In genomic region chr4:152524429-152524828, GRCh38 we compare ENCODE assay signal across 16 cellular contexts. TPM values are rescaled to one million over a fixed set of nuclear protein-coding genes. Genes with fewer than 3 reads are reported as not detected.
DNase-seq lines count a peak whose midpoint lies in the region; ATAC-seq and TF ChIP-seq lines count a peak whose summit lies in the region.
"Had no signal": no experiment of that assay in that cellular context is flagged by ENCODE, and none has a peak within 500 bp of the region (broad histone marks: within the 10 kb centered on the region; RNA-seq: fewer than 3 reads in every experiment).

No MANE protein-coding gene starts in this region.

- peak overlapping the region in 7 of 8 donors; percentile 14 to 71 (median 57) for H3K4me3 Mint-ChIP-seq in CD4-positive, alpha-beta memory T cell

- no peaks in the 10 kb centered on the region for H3K9me3 ChIP-seq in CD4-positive, alpha-beta memory T cell (ENCODE audit: control insufficient read depth in 1 of 2, low read length in 2 of 2)
- no peaks in the 10 kb centered on the region for H3K9me3 ChIP-seq in PC-3 (ENCODE audit: low read length)
- H3K9me3 ChIP-seq: neutrophil, right atrium auricular region, testis had no signal

- no peak for DNase-seq in CD4-positive, alpha-beta memory T cell
- DNase-seq in PC-3: no peak
- DNase-seq in epithelial cell of esophagus (ENCODE audit: low read depth): peak; percentile 36
- no peak for DNase-seq in iPS-NIHi7 (ENCODE audit: extremely low spot score)
- DNase-seq in left ventricle myocardium superior: no peak
- no peak for DNase-seq in pons (ENCODE audit: low spot score)
- DNase-seq in activated gamma-delta T cell treated with Interleukin-2 at 50 U/mL for 16 hours: no peak
- DNase-seq: amniotic stem cell, DMS 273 treated with DMSO at 0.1 percent for 48 hours, MV-4-11, NCI-H2081, NCI-H748 treated with DMSO at 0.1 percent for 48 hours, testis had no signal

- H3K4me3 ChIP-seq in CD4-positive, alpha-beta memory T cell (ENCODE audit: low read length in 2 of 2): no peak overlapping the region
- no peak overlapping the region for H3K4me3 ChIP-seq in PC-3 (ENCODE audit: low read length)
- no peak overlapping the region for H3K4me3 ChIP-seq in epithelial cell of esophagus (ENCODE audit: low read length)
- H3K4me3 ChIP-seq: right atrium auricular region, testis had no signal

- intact Hi-C loops in CD4-positive, alpha-beta memory T cell (cut with micrococcal nuclease): loop anchor here (2.0 kb wide), 1 partner anchor 14 kb away; no protein-coding TSS in a partner anchor
- intact Hi-C loops in PC-3 (cut with micrococcal nuclease) (no loop called here), left ventricle myocardium superior (cut with micrococcal nuclease) (no loop called here)

- peaks cover 0 to 2% (median 0%) of the 10 kb centered on the region in 8 donors for H3K9me3 Mint-ChIP-seq in CD4-positive, alpha-beta memory T cell

- no peaks in the 10 kb centered on the region for H3F3A ChIP-seq in PC-3 (ENCODE audit: low read length, unreplicated experiment)

- 0 out of 2 replicates have a peak, but pooled peaks cover 5% of the 10 kb centered on the region for H4K20me1 ChIP-seq in PC-3 (ENCODE audit: low read length)

- H3K4me1 ChIP-seq in CD4-positive, alpha-beta memory T cell (ENCODE audit: insufficient read depth, low read length): peaks cover 63% of the 10 kb centered on the region
- H3K4me1 ChIP-seq in PC-3 (ENCODE audit: insufficient read depth, low read length): peaks cover 16% of the 10 kb centered on the region
- H3K4me1 ChIP-seq: right atrium auricular region, testis had no signal

- TF ChIP-seq CTCF in PC-3 (conservative IDR thresholded peaks at IDR 0.05; ENCODE audit: low read depth, low read length): no peak
- no peak for TF ChIP-seq CTCF in epithelial cell of esophagus (IDR thresholded peaks at IDR 0.05; ENCODE audit: insufficient read depth, low read depth, low read length, missing control alignments)

- no peak overlapping the region for H3K4me2 ChIP-seq in PC-3 (ENCODE audit: low read length)

- no peaks in the 10 kb centered on the region for H3K27me3 ChIP-seq in CD4-positive, alpha-beta memory T cell (ENCODE audit: insufficient read depth, low read length)
- no peaks in the 10 kb centered on the region for H3K27me3 ChIP-seq in PC-3 (ENCODE audit: low read length)
- H3K27me3 ChIP-seq: neutrophil, right atrium auricular region, testis had no signal

- H3K36me3 ChIP-seq in CD4-positive, alpha-beta memory T cell (ENCODE audit: insufficient read depth, low read length): no peaks in the 10 kb centered on the region
- no peaks in the 10 kb centered on the region for H3K36me3 ChIP-seq in PC-3 (ENCODE audit: low read depth, low read length)
- H3K36me3 ChIP-seq: right atrium auricular region had no signal

- POLR2A ChIA-PET in CD4-positive, alpha-beta memory T cell (lab: Charles Lee; ENCODE audit: partially characterized antibody): interaction anchor here (3.6 kb wide), 1 partner anchor 12 kb away, joined by 41 read pairs; the partner anchor contains the start of gene FBXW7
- POLR2A ChIA-PET in PC-3 (lab: Charles Lee; ENCODE audit: unreplicated experiment): no interaction called here

- H3K27ac Mint-ChIP-seq in CD4-positive, alpha-beta memory T cell: peak overlapping the region in 4 of 7 donors; percentile 10 to 73 (median 58)

- no peak overlapping the region for H3K9ac ChIP-seq in PC-3 (ENCODE audit: low read length)

- no peaks in the 10 kb centered on the region for H3K9me2 ChIP-seq in PC-3 (replicated peaks; ENCODE audit: low read length)

- peaks cover 23% of the 10 kb centered on the region in 2 donors for H3K36me3 Mint-ChIP-seq in CD4-positive, alpha-beta memory T cell

- peaks cover 96% of the 10 kb centered on the region for H3K79me2 ChIP-seq in PC-3 (ENCODE audit: low read length)

- H2AFZ ChIP-seq in PC-3 (ENCODE audit: low read length): no peak overlapping the region

- H3K27me3 Mint-ChIP-seq in CD4-positive, alpha-beta memory T cell: no peaks in the 10 kb centered on the region

- ATAC-seq in GM18511 (IDR thresholded peaks at IDR 0.05; ENCODE audit: unreplicated experiment) (peak; percentile 53), PC-3 (0 out of 2 replicates have a peak, but pooled peaks have one; percentile 24), left ventricle myocardium superior (no peak)

- no peak overlapping the region for H3K27ac ChIP-seq in CD4-positive, alpha-beta memory T cell (ENCODE audit: low read depth, low read length)
- H3K27ac ChIP-seq in PC-3 (ENCODE audit: low read length): no peak overlapping the region
- H3K27ac ChIP-seq: neutrophil, right atrium auricular region, testis had no signal

- H3K4me1 Mint-ChIP-seq in CD4-positive, alpha-beta memory T cell: peaks cover 57 to 76% (median 67%) of the 10 kb centered on the region in 4 donors

- CTCF ChIA-PET in CD4-positive, alpha-beta memory T cell (lab: Charles Lee; ENCODE audit: partially characterized antibody): interaction anchor here (0.9 to 1.6 kb wide), 2 partner anchors 22 to 23 kb away, joined by 3 to 10 read pairs; no protein-coding TSS in a partner anchor
- CTCF ChIA-PET in PC-3 (lab: Charles Lee): no interaction called here

- no TSS peak for BruUV-seq in PC-3 (replicated peaks; lab: Mats Ljungman, UMichigan)

RNA-seq across cellular contexts. Expression of gene FBXW7, which starts 11.5 kb away (rescaled TPM):
- 100 to 1,000 TPM; 138 to 148 TPM for total RNA-seq in CD4-positive, alpha-beta memory T cell
- 10 to 100 TPM; 36.2 to 47.9 TPM for polyA plus RNA-seq in CD4-positive, alpha-beta memory T cell
- 17.4 and 24.3 TPM in 2 replicates for total RNA-seq in PC-3 (2014; rRNA removed)
- total RNA-seq in left ventricle myocardium superior: 59.4 TPM
